In the genomic region with DNA sequence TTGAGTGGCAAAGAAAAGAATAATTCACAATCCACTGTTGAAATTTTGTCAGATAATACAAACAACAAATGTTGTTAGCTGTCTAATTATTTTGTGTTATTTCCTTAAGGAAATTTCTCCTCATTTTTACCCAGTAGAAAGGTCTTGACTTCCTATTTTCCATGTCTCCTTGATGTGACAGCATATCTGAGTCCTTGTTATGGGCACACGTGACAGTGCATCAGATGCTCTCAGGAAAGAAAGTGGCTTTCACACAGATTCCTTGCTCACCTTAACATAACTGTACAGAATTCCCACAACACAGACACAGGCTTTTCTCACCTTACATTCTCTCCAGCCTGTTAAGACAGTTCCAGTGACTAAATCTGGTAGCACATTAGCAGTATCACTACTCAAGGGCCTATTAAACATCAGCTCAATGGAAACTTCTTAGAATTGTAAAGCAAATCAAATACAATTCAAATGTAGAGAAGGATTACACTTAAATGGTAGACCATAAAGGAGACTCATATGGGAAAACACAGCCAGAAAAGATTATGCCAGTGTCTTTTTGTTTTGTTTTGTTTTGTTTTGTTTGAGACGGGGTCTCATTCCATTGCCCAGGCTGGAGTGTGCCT, we compare ENCODE assay signal across 24 cellular contexts. TPM values are rescaled to one million over a fixed set of nuclear protein-coding genes. Genes with fewer than 3 reads are reported as not detected.
A peak's percentile ranks its signal among the peaks of the same experiment; 100 is the strongest.
DNase-seq lines count a peak whose midpoint lies in the region; ATAC-seq, FAIRE-seq and TF ChIP-seq lines count a peak whose summit lies in the region.
"Had no signal": no experiment of that assay in that cellular context is flagged by ENCODE, and none has a peak within 500 bp of the region (broad histone marks: within the 10 kb centered on the region; RNA-seq: fewer than 3 reads in every experiment).

No MANE protein-coding gene starts in this region.

- H2AFZ ChIP-seq in neural cell (ENCODE audit: low read depth, low read length): no peak overlapping the region

- no peaks in the 10 kb centered on the region for H3K9me3 Mint-ChIP-seq in activated T-cell treated with anti-CD3 and anti-CD28 coated beads, Interleukin-2, amount 50 U/mL, for 24 hours
- H3K9me3 Mint-ChIP-seq in activated T-cell treated with anti-CD3 and anti-CD28 coated beads, Interleukin-2, amount 50 U/mL, for 4 hours: no peaks in the 10 kb centered on the region
- no peaks in the 10 kb centered on the region for H3K9me3 Mint-ChIP-seq in activated T-helper 17 cell treated with anti-CD3 and anti-CD28 coated beads, Interleukin-2, amount 50 U/mL, for 72 hours
- H3K9me3 Mint-ChIP-seq: CD4-positive, CD25-positive, alpha-beta regulatory T cell; IgD-negative memory B cell had no signal

- H3K36me3 Mint-ChIP-seq in activated T-cell treated with anti-CD3 and anti-CD28 coated beads, Interleukin-2, amount 50 U/mL, for 24 hours (ENCODE audit: low read depth): peaks cover 2% of the 10 kb centered on the region
- H3K36me3 Mint-ChIP-seq in activated T-cell treated with anti-CD3 and anti-CD28 coated beads, Interleukin-2, amount 50 U/mL, for 4 hours (ENCODE audit: insufficient read depth): no peaks in the 10 kb centered on the region
- peaks cover 29% of the 10 kb centered on the region for H3K36me3 Mint-ChIP-seq in activated T-helper 17 cell treated with anti-CD3 and anti-CD28 coated beads, Interleukin-2, amount 50 U/mL, for 72 hours (ENCODE audit: low read depth)
- H3K36me3 Mint-ChIP-seq: CD4-positive, CD25-positive, alpha-beta regulatory T cell; IgD-negative memory B cell had no signal

- no peaks in the 10 kb centered on the region for H3K36me3 ChIP-seq in neural cell (ENCODE audit: insufficient read depth, low read length)
- H3K36me3 ChIP-seq: BE2C had no signal

- peaks cover 67% of the 10 kb centered on the region for H3K4me1 Mint-ChIP-seq in activated T-cell treated with anti-CD3 and anti-CD28 coated beads, Interleukin-2, amount 50 U/mL, for 24 hours (ENCODE audit: low read depth)
- peaks cover 30% of the 10 kb centered on the region for H3K4me1 Mint-ChIP-seq in activated T-cell treated with anti-CD3 and anti-CD28 coated beads, Interleukin-2, amount 50 U/mL, for 4 hours (ENCODE audit: low read depth)
- peaks cover 42% of the 10 kb centered on the region for H3K4me1 Mint-ChIP-seq in activated T-helper 17 cell treated with anti-CD3 and anti-CD28 coated beads, Interleukin-2, amount 50 U/mL, for 72 hours

- H3K4me3 ChIP-seq in neural cell (ENCODE audit: low read length): no peak overlapping the region

- H3K27ac Mint-ChIP-seq in activated T-cell treated with anti-CD3 and anti-CD28 coated beads, Interleukin-2, amount 50 U/mL, for 24 hours: peak overlapping the region; percentile 10
- H3K27ac Mint-ChIP-seq in activated T-helper 17 cell treated with anti-CD3 and anti-CD28 coated beads, Interleukin-2, amount 50 U/mL, for 72 hours: peak overlapping the region; percentile 86
- H3K27ac Mint-ChIP-seq: IgD-negative memory B cell had no signal

- no peaks in the 10 kb centered on the region for H3K79me2 ChIP-seq in neural cell (replicated peaks; ENCODE audit: insufficient read depth, low read length)

- H3K9me2 ChIP-seq in neural cell (ENCODE audit: insufficient read depth, low read length): no peaks in the 10 kb centered on the region

- H3K9me3 ChIP-seq in neural cell (ENCODE audit: low read length): no peaks in the 10 kb centered on the region
- H3K9me3 ChIP-seq: BE2C had no signal

- peak; percentile 40 for TF ChIP-seq EP300 in neural cell (conservative IDR thresholded peaks at IDR 0.05; ENCODE audit: poor library complexity, severe bottlenecking)

- no peaks in the 10 kb centered on the region for H3F3A ChIP-seq in neural cell (ENCODE audit: insufficient read depth, low read length, poor library complexity, severe bottlenecking)

- TF ChIP-seq RAD21 in neural cell (conservative IDR thresholded peaks at IDR 0.05): no peak

- H3K27me3 ChIP-seq in neural cell (ENCODE audit: insufficient read depth, low read depth, low read length): peaks cover 22% of the 10 kb centered on the region

- no peak for TF ChIP-seq CTCF in neural cell (IDR thresholded peaks at IDR 0.05; ENCODE audit: poor library complexity, severe bottlenecking)

- no peaks in the 10 kb centered on the region for H4K20me1 ChIP-seq in neural cell (ENCODE audit: insufficient read depth)

- FAIRE-seq in GM18507 (lab: Jason Lieb, UNC): peak; percentile 59
- FAIRE-seq: H1, HTR-8/SVneo had no signal

- no peak for DNase-seq in activated T-cell treated with anti-CD3 and anti-CD28 coated beads, Interleukin-2, amount 50 U/mL, for 24 hours
- DNase-seq in activated T-cell treated with anti-CD3 and anti-CD28 coated beads, Interleukin-2, amount 50 U/mL, for 4 hours: no peak
- DNase-seq in GM18507 (ENCODE audit: extremely low spot score, insufficient read length, low read depth): no peak
- DNase-seq in SKM-1 treated with dmso at 0.1 percent for 144 hours (lab: John Stamatoyannopoulos, UW; ENCODE audit: unreplicated experiment): no peak
- DNase-seq: BE2C; CD4-positive, CD25-positive, alpha-beta regulatory T cell; Karpas-422; MV-4-11; NCI-H1105 treated with DMSO at 0.1 percent for 48 hours; NCI-H2029 treated with DMSO at 0.1 percent for 48 hours; NCI-H226; NCI-H510A treated with DMSO at 0.1 percent for 48 hours; NCI-H748 treated with DMSO at 0.1 percent for 48 hours; NK-92 treated with Interleukin-12 subunit alpha and Interleukin-12 subunit beta, amount 100 ng/mL, for 24 hours; SHP77 treated with DMSO at 0.1 percent for 48 hours had no signal

- H3K9ac ChIP-seq in neural cell (ENCODE audit: low read length): no peak overlapping the region

- ATAC-seq in activated T-cell treated with anti-CD3 and anti-CD28 coated beads, Interleukin-2, amount 50 U/mL, for 4 hours: no peak
- ATAC-seq in activated T-helper 17 cell treated with anti-CD3 and anti-CD28 coated beads, Interleukin-2, amount 50 U/mL, for 72 hours (replicated peaks): peak; percentile 25
- ATAC-seq in GM18519 (IDR thresholded peaks at IDR 0.05; ENCODE audit: low FRiP score, unreplicated experiment): no peak

- no peak overlapping the region for H3K4me3 Mint-ChIP-seq in activated T-cell treated with anti-CD3 and anti-CD28 coated beads, Interleukin-2, amount 50 U/mL, for 24 hours
- no peak overlapping the region for H3K4me3 Mint-ChIP-seq in activated T-cell treated with anti-CD3 and anti-CD28 coated beads, Interleukin-2, amount 50 U/mL, for 4 hours
- peak overlapping the region; percentile 60 for H3K4me3 Mint-ChIP-seq in activated T-helper 17 cell treated with anti-CD3 and anti-CD28 coated beads, Interleukin-2, amount 50 U/mL, for 72 hours
- H3K4me3 Mint-ChIP-seq: CD4-positive, CD25-positive, alpha-beta regulatory T cell; IgD-negative memory B cell had no signal

- H3K27me3 Mint-ChIP-seq in activated T-cell treated with anti-CD3 and anti-CD28 coated beads, Interleukin-2, amount 50 U/mL, for 24 hours: peaks cover 56% of the 10 kb centered on the region
- H3K27me3 Mint-ChIP-seq in activated T-cell treated with anti-CD3 and anti-CD28 coated beads, Interleukin-2, amount 50 U/mL, for 4 hours (ENCODE audit: low read depth): peaks cover 36% of the 10 kb centered on the region
- H3K27me3 Mint-ChIP-seq in activated T-helper 17 cell treated with anti-CD3 and anti-CD28 coated beads, Interleukin-2, amount 50 U/mL, for 72 hours: peaks cover 12% of the 10 kb centered on the region

- no peak overlapping the region for H3K4me2 ChIP-seq in neural cell (ENCODE audit: low read length)

- no peak overlapping the region for H3K27ac ChIP-seq in neural cell (ENCODE audit: low read length)
- H3K27ac ChIP-seq: RWPE1 had no signal

TF ChIP-seq in neural cell, 6 proteins besides CTCF, POLR2A, EP300 and RAD21:
- TF ChIP-seq TAF1 (IDR thresholded peaks at IDR 0.05; ENCODE audit: low read depth) (no peak), POLR2AphosphoS5 (IDR thresholded peaks at IDR 0.05) (peak; percentile 27)
- TF ChIP-seq, protein P1, sequence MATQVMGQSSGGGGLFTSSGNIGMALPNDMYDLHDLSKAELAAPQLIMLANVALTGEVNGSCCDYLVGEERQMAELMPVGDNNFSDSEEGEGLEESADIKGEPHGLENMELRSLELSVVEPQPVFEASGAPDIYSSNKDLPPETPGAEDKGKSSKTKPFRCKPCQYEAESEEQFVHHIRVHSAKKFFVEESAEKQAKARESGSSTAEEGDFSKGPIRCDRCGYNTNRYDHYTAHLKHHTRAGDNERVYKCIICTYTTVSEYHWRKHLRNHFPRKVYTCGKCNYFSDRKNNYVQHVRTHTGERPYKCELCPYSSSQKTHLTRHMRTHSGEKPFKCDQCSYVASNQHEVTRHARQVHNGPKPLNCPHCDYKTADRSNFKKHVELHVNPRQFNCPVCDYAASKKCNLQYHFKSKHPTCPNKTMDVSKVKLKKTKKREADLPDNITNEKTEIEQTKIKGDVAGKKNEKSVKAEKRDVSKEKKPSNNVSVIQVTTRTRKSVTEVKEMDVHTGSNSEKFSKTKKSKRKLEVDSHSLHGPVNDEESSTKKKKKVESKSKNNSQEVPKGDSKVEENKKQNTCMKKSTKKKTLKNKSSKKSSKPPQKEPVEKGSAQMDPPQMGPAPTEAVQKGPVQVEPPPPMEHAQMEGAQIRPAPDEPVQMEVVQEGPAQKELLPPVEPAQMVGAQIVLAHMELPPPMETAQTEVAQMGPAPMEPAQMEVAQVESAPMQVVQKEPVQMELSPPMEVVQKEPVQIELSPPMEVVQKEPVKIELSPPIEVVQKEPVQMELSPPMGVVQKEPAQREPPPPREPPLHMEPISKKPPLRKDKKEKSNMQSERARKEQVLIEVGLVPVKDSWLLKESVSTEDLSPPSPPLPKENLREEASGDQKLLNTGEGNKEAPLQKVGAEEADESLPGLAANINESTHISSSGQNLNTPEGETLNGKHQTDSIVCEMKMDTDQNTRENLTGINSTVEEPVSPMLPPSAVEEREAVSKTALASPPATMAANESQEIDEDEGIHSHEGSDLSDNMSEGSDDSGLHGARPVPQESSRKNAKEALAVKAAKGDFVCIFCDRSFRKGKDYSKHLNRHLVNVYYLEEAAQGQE (IDR thresholded peaks at IDR 0.05; ENCODE audit: borderline replicate concordance): peak; percentile 84
TF ChIP-seq in neural cell: peak in this region for 2.

RNA-seq across cellular contexts. Expression of a gene that starts 30.2 kb away (rescaled TPM):
- 1 to 10 TPM; 1.2 to 1.6 (median 1.5) TPM for total RNA-seq in activated T-cell treated with anti-CD3 and anti-CD28 coated beads, Interleukin-2, amount 50 U/mL, for 4 hours
- 10 to 100 TPM; 11.1 to 19.9 TPM for total RNA-seq in activated T-helper 17 cell treated with anti-CD3 and anti-CD28 coated beads, Interleukin-2, amount 50 U/mL, for 72 hours
- polyA plus RNA-seq in neural cell: not detected in 2 replicates
- polyA minus RNA-seq in neural cell: not detected in 2 replicates
- total RNA-seq: H1, M059J had no signal
- polyA plus RNA-seq: H1 had no signal

RNA-seq across cellular contexts. Expression of a gene that starts 40.6 kb away (rescaled TPM):
- not detected for total RNA-seq in activated T-cell treated with anti-CD3 and anti-CD28 coated beads, Interleukin-2, amount 50 U/mL, for 4 hours
- 1 to 10 TPM; 2.2 to 2.5 TPM for total RNA-seq in activated T-helper 17 cell treated with anti-CD3 and anti-CD28 coated beads, Interleukin-2, amount 50 U/mL, for 72 hours
- not detected in 2 replicates for polyA plus RNA-seq in neural cell
- polyA minus RNA-seq in neural cell: not detected in 2 replicates
- total RNA-seq: A673, H1, M059J had no signal
- polyA plus RNA-seq: CD4-positive, CD25-positive, alpha-beta regulatory T cell; H1; IgD-negative memory B cell had no signal

Comparison
In these comparisons a context has a peak if more than half of its experiments do, and no peak if none do; other contexts are left out.
1. RNA of a gene that starts 30.2 kb away (total RNA-seq): 11.1 to 19.9 TPM in activated T-helper 17 cell treated with anti-CD3 and anti-CD28 coated beads, Interleukin-2, amount 50 U/mL, for 72 hours; 1.2 to 1.6 TPM in activated T-cell treated with anti-CD3 and anti-CD28 coated beads, Interleukin-2, amount 50 U/mL, for 4 hours; every median in the first group is over 4 times any median in the second.